In genomic region chr4:41095973-41096372, GRCh38 we compare ENCODE assay signal across 15 cellular contexts.
DNase-seq lines count a peak whose midpoint lies in the region; ATAC-seq and TF ChIP-seq lines count a peak whose summit lies in the region.
"Had no signal": no experiment of that assay in that cellular context is flagged by ENCODE, and none has a peak within 500 bp of the region (broad histone marks: within the 10 kb centered on the region; RNA-seq: fewer than 3 reads in every experiment).

No MANE protein-coding gene starts in this region.

- ATAC-seq in HG03039 (IDR thresholded peaks at IDR 0.05; ENCODE audit: unreplicated experiment) (peak; percentile 62), left lung (peak; percentile 38)
- no peak for ATAC-seq in naive thymus-derived CD8-positive, alpha-beta T cell

- H3K27ac Mint-ChIP-seq in Caco-2 (ENCODE audit: unreplicated experiment): peak overlapping the region; percentile 7
- H3K27ac Mint-ChIP-seq in naive thymus-derived CD8-positive, alpha-beta T cell: no peak overlapping the region

- H3K4me3 ChIP-seq in Caco-2 (ENCODE audit: low read depth, low read length) (no peak overlapping the region), adipocyte (ENCODE audit: low read length) (no peak overlapping the region), left lung (no peak overlapping the region)
- H3K4me3 ChIP-seq: colonic mucosa, esophagus squamous epithelium, MG63, uterus had no signal

- H3K4me1 ChIP-seq in Caco-2 (no peaks in the 10 kb centered on the region), adipocyte (ENCODE audit: control insufficient read depth, insufficient read depth, low read length) (peaks cover 11% of the 10 kb centered on the region), left lung (no peaks in the 10 kb centered on the region)
- H3K4me1 ChIP-seq: colonic mucosa had no signal

- H3K36me3 ChIP-seq in Caco-2 (ENCODE audit: control insufficient read depth, insufficient read depth, low read length): no peaks in the 10 kb centered on the region
- no peaks in the 10 kb centered on the region for H3K36me3 ChIP-seq in adipocyte (ENCODE audit: control insufficient read depth, insufficient read depth, low read length, severe bottlenecking)
- no peaks in the 10 kb centered on the region for H3K36me3 ChIP-seq in left lung
- H3K36me3 ChIP-seq: colonic mucosa, esophagus squamous epithelium, MG63, uterus had no signal

- H3K9me3 ChIP-seq in Caco-2 (no peaks in the 10 kb centered on the region), adipocyte (ENCODE audit: control insufficient read depth, low read length) (no peaks in the 10 kb centered on the region), left lung (no peaks in the 10 kb centered on the region)
- H3K9me3 ChIP-seq: colonic mucosa, esophagus squamous epithelium, MG63, uterus had no signal

- no peak overlapping the region for H3K4me3 Mint-ChIP-seq in Caco-2 (ENCODE audit: unreplicated experiment)
- H3K4me3 Mint-ChIP-seq in naive thymus-derived CD8-positive, alpha-beta T cell: no peak overlapping the region

- no peaks in the 10 kb centered on the region for H3K27me3 Mint-ChIP-seq in Caco-2 (ENCODE audit: insufficient read depth, unreplicated experiment)
- peaks cover 0 to 14% (median 6%) of the 10 kb centered on the region in 5 donors for H3K27me3 Mint-ChIP-seq in naive thymus-derived CD8-positive, alpha-beta T cell

- BruUV-seq in Caco-2 (replicated peaks; lab: Mats Ljungman, UMichigan): no TSS peak

- H3K27me3 ChIP-seq in Caco-2 (replicated peaks; ENCODE audit: control insufficient read depth, insufficient read depth, low read length) (no peaks in the 10 kb centered on the region), adipocyte (replicated peaks; ENCODE audit: control insufficient read depth, insufficient read depth, low read length) (no peaks in the 10 kb centered on the region), left lung (no peaks in the 10 kb centered on the region)
- H3K27me3 ChIP-seq: colonic mucosa, esophagus squamous epithelium, MG63, uterus had no signal

- no peak overlapping the region for H3K27ac ChIP-seq in left lung
- H3K27ac ChIP-seq: colonic mucosa, esophagus squamous epithelium, uterus had no signal

- CTCF ChIA-PET in Caco-2 (lab: Charles Lee): no interaction called here

- H3K36me3 Mint-ChIP-seq in Caco-2 (ENCODE audit: insufficient read depth, unreplicated experiment): peaks cover 32% of the 10 kb centered on the region
- no peaks in the 10 kb centered on the region for H3K36me3 Mint-ChIP-seq in naive thymus-derived CD8-positive, alpha-beta T cell

- POLR2A ChIA-PET in Caco-2 (lab: Charles Lee): no interaction called here
- POLR2A ChIA-PET in naive thymus-derived CD8-positive, alpha-beta T cell (lab: Charles Lee): no interaction called here

- H3K9me3 Mint-ChIP-seq in Caco-2 (ENCODE audit: unreplicated experiment): no peaks in the 10 kb centered on the region
- peaks cover 0 to 2% (median 0%) of the 10 kb centered on the region in 9 donors for H3K9me3 Mint-ChIP-seq in naive thymus-derived CD8-positive, alpha-beta T cell

- H3K9ac ChIP-seq in adipocyte (ENCODE audit: low read length): no peak overlapping the region

- intact Hi-C loops in Caco-2 (cut with micrococcal nuclease; ENCODE audit: unreplicated experiment): no loop called here
- intact Hi-C loops in left lung (cut with DNase I): no loop called here

- DNase-seq in Caco-2 (no peak), adipocyte (ENCODE audit: low read depth) (peak; percentile 40), left lung (no peak), AML-193 (lab: John Stamatoyannopoulos, UW) (no peak), T-helper 9 cell (no peak), NCI-H774 (lab: John Stamatoyannopoulos, UW) (no peak)
- no peak for DNase-seq in naive thymus-derived CD8-positive, alpha-beta T cell
- DNase-seq: activated gamma-delta T cell treated with Interleukin-2 at 50 U/mL for 16 hours, colonic mucosa, DND-41, esophagus squamous epithelium, MG63, midbrain, uterus had no signal

- peaks cover 14% of the 10 kb centered on the region for H3K4me1 Mint-ChIP-seq in Caco-2 (ENCODE audit: low read depth, unreplicated experiment)
- no peaks in the 10 kb centered on the region for H3K4me1 Mint-ChIP-seq in naive thymus-derived CD8-positive, alpha-beta T cell

- no peak for TF ChIP-seq CTCF in Caco-2 (IDR thresholded peaks at IDR 0.05; ENCODE audit: insufficient read depth in 1 of 2, low read depth in 1 of 2, low read length in 1 of 2, severe bottlenecking in 1 of 2, unreplicated experiment in 1 of 2)
- TF ChIP-seq CTCF in left lung (IDR thresholded peaks at IDR 0.05): no peak

Comparison
In these comparisons a context has a peak if more than half of its experiments do, and no peak if none do; other contexts are left out.
1. ATAC-seq: peak in HG03039 (single experiment) and left lung (single experiment); none in naive thymus-derived CD8-positive, alpha-beta T cell (0 of 2).